26 cellular contexts compared by ENCODE assay signal in the genomic region with DNA sequence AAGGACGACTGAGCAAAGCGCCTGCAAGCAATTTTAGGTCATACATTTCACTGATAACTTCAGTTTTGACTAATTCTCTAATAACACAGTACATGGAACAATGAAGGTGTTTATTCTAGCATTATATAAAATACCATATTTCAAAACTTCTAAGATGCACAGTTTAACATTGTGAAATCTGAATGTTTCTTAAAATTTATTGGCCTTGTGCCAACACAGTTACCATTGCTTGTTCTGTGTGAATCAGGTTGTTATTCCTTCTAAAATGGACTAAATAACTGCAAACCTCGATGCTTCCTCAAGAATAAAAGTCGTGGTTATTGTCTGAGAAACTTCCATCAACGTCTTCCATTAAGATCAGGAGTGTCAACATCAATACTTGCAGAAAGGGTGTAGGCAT. TPM values are rescaled to one million over a fixed set of nuclear protein-coding genes. Genes with fewer than 3 reads are reported as not detected.
"Had no signal": no experiment of that assay in that cellular context is flagged by ENCODE, and none has a peak within 500 bp of the region (broad histone marks: within the 10 kb centered on the region; RNA-seq: fewer than 3 reads in every experiment).

No MANE protein-coding gene starts in this region.

- DNase-seq: activated CD4-positive, alpha-beta T cell treated with anti-CD3 and anti-CD28 coated beads for 4 hours; activated CD4-positive, alpha-beta T cell treated with anti-CD3 and anti-CD28 coated beads, Interleukin-2, amount 50 U/mL, for 4 hours; activated CD8-positive, alpha-beta memory T cell treated with anti-CD3 and anti-CD28 coated beads, Interleukin-2, amount 10 ng/mL, durations not matched to agents 7 days and 5 days; activated effector memory CD4-positive, alpha-beta T cell treated with Interleukin-2 at 50 U/mL for 16 hours; activated naive CD4-positive, alpha-beta T cell treated with Interleukin-2 at 50 U/mL for 16 hours; activated naive CD8-positive, alpha-beta T cell treated with anti-CD3 and anti-CD28 coated beads, Interleukin-2, amount 50 U/mL, for 24 hours; activated T-cell treated with anti-CD3 and anti-CD28 coated beads, Interleukin-2, amount 50 U/mL, for 24 hours; brain microvascular endothelial cell; caudate nucleus; MM.1S; NCI-H1105; NCI-H1436; NCI-H1694 treated with DMSO at 0.1 percent for 48 hours; NCI-H2029 treated with DMSO at 0.1 percent for 48 hours; NCI-H510A treated with DMSO at 0.1 percent for 48 hours; NCI-H69; NK-92 treated with Interleukin-12 subunit alpha and Interleukin-12 subunit beta, amount 100 ng/mL, for 24 hours; OCI-M1; SHP77 treated with DMSO at 0.1 percent for 48 hours had no signal

- H3K36me3 ChIP-seq: brain microvascular endothelial cell had no signal

- ATAC-seq: activated CD4-positive, CD25-positive, alpha-beta regulatory T cell treated with anti-CD3 and anti-CD28 coated beads, Interleukin-2, amount 50 U/mL, for 24 hours; activated CD8-positive, alpha-beta memory T cell treated with anti-CD3 and anti-CD28 coated beads, Interleukin-2, amount 10 ng/mL, durations not matched to agents 7 days and 5 days; activated naive CD4-positive, alpha-beta T cell treated with anti-CD3 and anti-CD28 coated beads, Interleukin-2, amount 50 U/mL, for 72 hours; activated naive CD8-positive, alpha-beta T cell treated with anti-CD3 and anti-CD28 coated beads, Interleukin-2, amount 50 U/mL, for 24 hours; Panc1 had no signal

- H3K27ac ChIP-seq: brain microvascular endothelial cell, RWPE1 had no signal

- H3K27me3 ChIP-seq: brain microvascular endothelial cell had no signal

RNA-seq across cellular contexts. Expression of a gene that starts 45.5 kb away (rescaled TPM):
- total RNA-seq: activated CD8-positive, alpha-beta memory T cell treated with anti-CD3 and anti-CD28 coated beads, Interleukin-2, amount 10 ng/mL, durations not matched to agents 7 days and 5 days; activated naive CD4-positive, alpha-beta T cell treated with anti-CD3 and anti-CD28 coated beads, Interleukin-2, amount 50 U/mL, for 72 hours; activated T-helper 1 cell treated with anti-CD3 and anti-CD28 coated beads, Interleukin-12 subunit alpha, Interleukin-12 subunit beta, Interleukin-2, Interleukin-4 antibody, amounts not matched to agents 30 ng/mL and 10 ng/mL and 1 ng/mL, durations not matched to agents 14 hours and 24 hours and 36 hours; SK-MEL-5 had no signal
- polyA plus RNA-seq: IgD-negative memory B cell had no signal
